1 cellular context compared by ENCODE assay signal in genomic region chr6:15481892-15482291, GRCh38.
TF ChIP-seq lines count a peak whose summit lies in the region.

No MANE protein-coding gene starts in this region.

TF ChIP-seq in K562, 482 proteins besides CTCF, POLR2A, EP300 and RAD21 (continued from another document and continues in another):
- TF ChIP-seq TFAP4 (CRISPR knock-in tag; IDR thresholded peaks at IDR 0.05; ENCODE audit: borderline replicate concordance) (peak; percentile 58; the same call in 1 of the 2 replicates), ZBTB17 (CRISPR knock-in tag; IDR thresholded peaks at IDR 0.05) (no peak), BCLAF1 (IDR thresholded peaks at IDR 0.05; ENCODE audit: borderline replicate concordance in 1 of 2, control insufficient read depth in 1 of 2, low read depth in 2 of 2, low read length in 1 of 2) (no peak), SMAD3 (CRISPR knock-in tag; conservative IDR thresholded peaks at IDR 0.05) (no peak), PHTF2 (CRISPR knock-in tag; IDR thresholded peaks at IDR 0.05) (no peak), ZNF134 (CRISPR knock-in tag; conservative IDR thresholded peaks at IDR 0.05) (no peak), SREBF1 (IDR thresholded peaks at IDR 0.05; ENCODE audit: borderline replicate concordance, low read depth, low read length) (no peak), TBL1XR1 (IDR thresholded peaks at IDR 0.05; ENCODE audit: low read length in 2 of 2) (peak in 1 of 2 experiments; percentile 82; a peak in 3 of 4 replicates), MXI1 (IDR thresholded peaks at IDR 0.05; ENCODE audit: low read depth, low read length) (no peak), ESRRB (CRISPR knock-in tag; IDR thresholded peaks at IDR 0.05; ENCODE audit: borderline replicate concordance) (no peak), SMARCB1 (IDR thresholded peaks at IDR 0.05; ENCODE audit: insufficient read length, low read depth) (no peak), ZNF830 (CRISPR knock-in tag; IDR thresholded peaks at IDR 0.05) (no peak), MITF (IDR thresholded peaks at IDR 0.05) (peak; percentile 88), ZNF263 (CRISPR knock-in tag; IDR thresholded peaks at IDR 0.05; ENCODE audit: borderline replicate concordance) (0 out of 2 replicates have a peak, but pooled peaks have one; percentile 55), ZC3H11A (IDR thresholded peaks at IDR 0.05; ENCODE audit: low read depth, low read length) (no peak), YY1 (IDR thresholded peaks at IDR 0.05; ENCODE audit: borderline replicate concordance in 1 of 3, control insufficient read depth in 1 of 3, extremely low read depth in 1 of 3, insufficient read depth in 3 of 3, insufficient read length in 1 of 3, insufficient replicate concordance in 2 of 3, low read depth in 1 of 3, low read length in 2 of 3) (no peak), NFE2 (IDR thresholded peaks at IDR 0.05; ENCODE audit: low read depth) (peak; percentile 86), ELK1 (CRISPR knock-in tag; IDR thresholded peaks at IDR 0.05) (no peak), PTTG1 (tag; IDR thresholded peaks at IDR 0.05; ENCODE audit: low read depth) (no peak), DPF2 (IDR thresholded peaks at IDR 0.05) (peak; percentile 95), ARID2 (IDR thresholded peaks at IDR 0.05) (no peak), ZNF589 (CRISPR knock-in tag; IDR thresholded peaks at IDR 0.05; ENCODE audit: low read depth) (peak; percentile 72; the same call in 1 of the 2 replicates), TSC22D4 (tag; IDR thresholded peaks at IDR 0.05) (no peak), ZNF133 (CRISPR knock-in tag; IDR thresholded peaks at IDR 0.05) (no peak), SRSF7 (optimal IDR thresholded peaks at IDR 0.05; ENCODE audit: low read depth, low read length) (no peak), ZNF23 (CRISPR knock-in tag; IDR thresholded peaks at IDR 0.05) (no peak), MCM2 (IDR thresholded peaks at IDR 0.05; ENCODE audit: low read depth) (no peak), ZBTB33 (CRISPR knock-in tag; IDR thresholded peaks at IDR 0.05) (peak; percentile 20; the same call in 1 of the 2 replicates), ZNF384 (IDR thresholded peaks at IDR 0.05; ENCODE audit: low read depth, low read length) (peak; percentile 66; the same call in 1 of the 2 replicates), ZBTB7A (IDR thresholded peaks at IDR 0.05; ENCODE audit: borderline replicate concordance, control insufficient read depth, low read depth, low read length) (no peak), CHAMP1 (IDR thresholded peaks at IDR 0.05) (no peak), NCOA6 (IDR thresholded peaks at IDR 0.05) (no peak), NR2F6 (CRISPR knock-in tag; IDR thresholded peaks at IDR 0.05) (no peak), SREBF2 (CRISPR knock-in tag; IDR thresholded peaks at IDR 0.05) (no peak), MNT (conservative IDR thresholded peaks at IDR 0.05) (peak; percentile 47 to 59; a peak in 2 of 4 replicates), CEBPZ (IDR thresholded peaks at IDR 0.05; ENCODE audit: borderline replicate concordance, low read depth, low read length) (no peak), GMEB1 (CRISPR knock-in tag; IDR thresholded peaks at IDR 0.05) (no peak), ETV5 (CRISPR knock-in tag; IDR thresholded peaks at IDR 0.05; ENCODE audit: low read depth) (no peak), XRCC4 (IDR thresholded peaks at IDR 0.05; ENCODE audit: extremely low read depth, insufficient read depth, insufficient read length) (no peak), ZNF778 (CRISPR knock-in tag; IDR thresholded peaks at IDR 0.05) (no peak), FOS (IDR thresholded peaks at IDR 0.05; ENCODE audit: extremely low read depth, insufficient read length) (no peak), FOXP1 (CRISPR knock-in tag; IDR thresholded peaks at IDR 0.05) (no peak), ZNF24 (IDR thresholded peaks at IDR 0.05) (no peak), KDM5B (IDR thresholded peaks at IDR 0.05; ENCODE audit: insufficient replicate concordance, low read depth, low read length) (no peak), NR2C2 (CRISPR knock-in tag; IDR thresholded peaks at IDR 0.05) (no peak), NR2C2 (tag; IDR thresholded peaks at IDR 0.05) (no peak), NCOA2 (IDR thresholded peaks at IDR 0.05; ENCODE audit: partially characterized antibody in 2 of 2) (no peak), NEUROD1 (IDR thresholded peaks at IDR 0.05; ENCODE audit: borderline replicate concordance, low read depth, low read length, partially characterized antibody) (no peak), RBM34 (IDR thresholded peaks at IDR 0.05; ENCODE audit: borderline replicate concordance, insufficient read depth, low read length) (no peak), NR1H2 (CRISPR knock-in tag; IDR thresholded peaks at IDR 0.05) (no peak), ETV6 (IDR thresholded peaks at IDR 0.05; ENCODE audit: borderline replicate concordance in 1 of 2, low read depth in 2 of 2, low read length in 1 of 2) (no peak), ETV6 (CRISPR knock-in tag; IDR thresholded peaks at IDR 0.05; ENCODE audit: borderline replicate concordance) (no peak), HDAC2 (IDR thresholded peaks at IDR 0.05) (peak; percentile 95)
